8 cellular contexts compared by ENCODE assay signal in genomic region chrX:47560831-47561652, GRCh38. TPM values are rescaled to one million over a fixed set of nuclear protein-coding genes. Genes with fewer than 3 reads are reported as not detected.
DNase-seq lines count a peak whose midpoint lies in the region; ATAC-seq and TF ChIP-seq lines count a peak whose summit lies in the region.

Gene ARAF (plus strand): TSS chrX:47561205. CDS start chrX:47562968, 1,763 bp downstream.

- intact Hi-C loops in head of caudate nucleus (cut with DNase I), result no loop called here
- intact Hi-C loops in ovary (cut with DNase I), result no loop called here
- intact Hi-C loops in thyroid gland (cut with DNase I), result no loop called here

- H3K27ac ChIP-seq in ovary (peak within 1 kb of the TSS; percentile 82 to 94), thyroid gland (peak within 1 kb of the TSS; percentile 81 to 99 (median 94))

- TF ChIP-seq EP300 in ovary (IDR thresholded peaks at IDR 0.05), result no peak

- WGBS in ovary, 3 donors, result 34 to 50% (median 49%) methylated on average over 61 of the region's 61 CpGs
- WGBS in thyroid gland, 2 donors, result 1% methylated on average over 19 of the region's 61 CpGs; no CpG with 5 or more reads in 1 of the 2 donors

- H3K9me3 ChIP-seq in ovary (no peaks in the 10 kb centered on the region), thyroid gland (no peaks in the 10 kb centered on the region)

- H3K4me1 ChIP-seq in ovary (ENCODE audit: insufficient read depth) (peaks cover 2% of the 10 kb centered on the region), thyroid gland (peaks cover 0 to 9% of the 10 kb centered on the region in 2 donors)

- TF ChIP-seq CTCF in GM12864 (IDR thresholded peaks at IDR 0.05; ENCODE audit: low read depth, low read length, missing control alignments), result no peak
- TF ChIP-seq CTCF in ovary (IDR thresholded peaks at IDR 0.05), result no peak
- TF ChIP-seq CTCF in thyroid gland (IDR thresholded peaks at IDR 0.05), result no peak

- ATAC-seq in HG02759 (IDR thresholded peaks at IDR 0.05; ENCODE audit: unreplicated experiment), result peak; percentile 91

- H3K27me3 ChIP-seq in ovary (no peaks in the 10 kb centered on the region), thyroid gland (no peaks in the 10 kb centered on the region)

- DNase-seq in GM12864 (ENCODE audit: low read depth) (peak; percentile 98), NCI-H1417 (lab: John Stamatoyannopoulos, UW) (peak; percentile 97 to 100 (median 99)), SW 1271 (lab: John Stamatoyannopoulos, UW) (peak; percentile 79 to 80), head of caudate nucleus (peak; percentile 90 to 99 (median 96)), ovary (peak; percentile 94 to 98 (median 97)), thyroid gland (peak; percentile 97 to 98)
- DNase-seq in activated naive CD8-positive, alpha-beta T cell treated with anti-CD3 and anti-CD28 coated beads, Interleukin-2, amount 50 U/mL, for 16 hours (ENCODE audit: low read depth, low spot score), result peak; percentile 86

- H3K4me3 ChIP-seq in GM12864 (ENCODE audit: low read depth, low read length), result peak within 1 kb of the TSS; percentile 85
- H3K4me3 ChIP-seq in ovary, result peak within 1 kb of the TSS; percentile 58
- H3K4me3 ChIP-seq in thyroid gland (replicated peaks in 1 of 3), result peak within 1 kb of the TSS in 2 of 3 donors; percentile 49 to 73

- H3K36me3 ChIP-seq in ovary (no peaks in the 10 kb centered on the region), thyroid gland (peaks cover 9 to 24% of the 10 kb centered on the region in 2 donors)

- peak; percentile 77 for TF ChIP-seq POLR2A in ovary (IDR thresholded peaks at IDR 0.05)
- TF ChIP-seq POLR2A in thyroid gland (IDR thresholded peaks at IDR 0.05), result peak in 1 of 2 donors; percentile 80

RNA-seq across cellular contexts. Expression of gene ARAF, which starts in this region (rescaled TPM):
- 10 to 100 TPM; 24.9 to 76.9 (median 66.4) TPM for total RNA-seq in ovary
- polyA plus RNA-seq in ovary, result 10 to 100 TPM; 34.8 to 56.5 TPM
- total RNA-seq in thyroid gland, result 10 to 100 TPM; 34.0 to 59.4 (median 45.8) TPM

Comparison
In these comparisons a context has a peak if more than half of its experiments do, and no peak if none do; other contexts are left out.
1. Peak in every context shown above with its lines: DNase-seq, ATAC-seq, H3K4me3 ChIP-seq and H3K27ac ChIP-seq.